ENCODE assay signal across 14 cellular contexts in genomic region chr11:70255717-70256116, GRCh38. TPM values are rescaled to one million over a fixed set of nuclear protein-coding genes. Genes with fewer than 3 reads are reported as not detected.
A peak's percentile ranks its signal among the peaks of the same experiment; 100 is the strongest.
DNase-seq lines count a peak whose midpoint lies in the region; ATAC-seq and TF ChIP-seq lines count a peak whose summit lies in the region.
"Had no signal": no experiment of that assay in that cellular context is flagged by ENCODE, and none has a peak within 500 bp of the region (broad histone marks: within the 10 kb centered on the region; RNA-seq: fewer than 3 reads in every experiment).

No MANE protein-coding gene starts in this region.

- H3K4me1 ChIP-seq in HEK293 (ENCODE audit: control insufficient read depth, insufficient read depth, low read length): no peaks in the 10 kb centered on the region
- H3K4me1 ChIP-seq: Peyer's patch had no signal

- no peak overlapping the region for H3K4me3 Mint-ChIP-seq in activated T-helper 17 cell treated with anti-CD3 and anti-CD28 coated beads, Interleukin-2, amount 50 U/mL, for 72 hours

- no peak overlapping the region for H3K27ac Mint-ChIP-seq in activated T-helper 17 cell treated with anti-CD3 and anti-CD28 coated beads, Interleukin-2, amount 50 U/mL, for 72 hours

- POLR2A ChIA-PET in HEK293 (lab: Yijun Ruan, JAX): interaction anchor here (0.6 kb wide), 1 partner anchor 1831 kb away, joined by 6 read pairs; no protein-coding TSS in a partner anchor

- DNase-seq in NCI-H526 treated with DMSO at 0.1 percent for 48 hours (lab: John Stamatoyannopoulos, UW) (peak; percentile 23), NCI-H526 (lab: John Stamatoyannopoulos, UW) (no peak), WERI-Rb-1 (no peak), omental fat pad (ENCODE audit: low spot score) (no peak)
- no peak for DNase-seq in stimulated activated CD4-positive, alpha-beta T cell treated with anti-CD3 and anti-CD28 coated beads, Interleukin-4, amount 100 ng/mL, for 1 hour
- DNase-seq: COR-L47, GOT3, NCI-H2081 treated with DMSO at 0.1 percent for 48 hours, Peyer's patch, Right ventricle myocardium superior had no signal

- H3K36me3 Mint-ChIP-seq in activated T-helper 17 cell treated with anti-CD3 and anti-CD28 coated beads, Interleukin-2, amount 50 U/mL, for 72 hours (ENCODE audit: low read depth): no peaks in the 10 kb centered on the region

- no peak overlapping the region for H3K27ac ChIP-seq in HEK293 (ENCODE audit: extremely low read depth, low read depth, low read length)
- H3K27ac ChIP-seq in WERI-Rb-1: no peak overlapping the region
- H3K27ac ChIP-seq: Peyer's patch, SK-N-MC had no signal

- CTCF ChIA-PET in HEK293 (lab: Yijun Ruan, JAX): interaction anchor here (0.6 kb wide), 1 partner anchor 344 kb away, joined by 3 read pairs; no protein-coding TSS in a partner anchor

- H3K9me3 ChIP-seq in HEK293 (ENCODE audit: control insufficient read depth, insufficient read depth, low read depth, low read length): no peaks in the 10 kb centered on the region
- H3K9me3 ChIP-seq in WERI-Rb-1 (ENCODE audit: severe bottlenecking): no peaks in the 10 kb centered on the region
- H3K9me3 ChIP-seq: Peyer's patch had no signal

- peaks cover 7% of the 10 kb centered on the region for H3K27me3 Mint-ChIP-seq in activated T-helper 17 cell treated with anti-CD3 and anti-CD28 coated beads, Interleukin-2, amount 50 U/mL, for 72 hours

- H3K4me3 ChIP-seq in HEK293 (ENCODE audit: low read depth, low read length) (no peak overlapping the region), WERI-Rb-1 (ENCODE audit: low read depth, low read length) (peak overlapping the region; percentile 5; the same call in 1 of the 2 replicates)
- H3K4me3 ChIP-seq: Peyer's patch, SK-N-MC had no signal

- no peaks in the 10 kb centered on the region for H3K9me3 Mint-ChIP-seq in activated T-helper 17 cell treated with anti-CD3 and anti-CD28 coated beads, Interleukin-2, amount 50 U/mL, for 72 hours

- ATAC-seq in omental fat pad (ENCODE audit: low FRiP score) (peak; percentile 45), GM21390 (IDR thresholded peaks at IDR 0.05; ENCODE audit: unreplicated experiment) (no peak)
- ATAC-seq in activated T-helper 17 cell treated with anti-CD3 and anti-CD28 coated beads, Interleukin-2, amount 50 U/mL, for 72 hours (replicated peaks): no peak

- TF ChIP-seq CTCF in HEK293 (tag by site-specific recombination; IDR thresholded peaks at IDR 0.05) (no peak), WERI-Rb-1 (IDR thresholded peaks at IDR 0.05; ENCODE audit: low read depth, low read length) (no peak), omental fat pad (IDR thresholded peaks at IDR 0.05) (no peak)

- no peaks in the 10 kb centered on the region for H3K4me1 Mint-ChIP-seq in activated T-helper 17 cell treated with anti-CD3 and anti-CD28 coated beads, Interleukin-2, amount 50 U/mL, for 72 hours

- no peaks in the 10 kb centered on the region for H3K27me3 ChIP-seq in WERI-Rb-1 (ENCODE audit: insufficient read depth, low read depth, severe bottlenecking)
- H3K27me3 ChIP-seq: Peyer's patch had no signal

- H3K36me3 ChIP-seq in HEK293 (ENCODE audit: control insufficient read depth in 2 of 2, insufficient read depth in 1 of 2, low read length in 2 of 2): no peaks in the 10 kb centered on the region
- H3K36me3 ChIP-seq in WERI-Rb-1: no peaks in the 10 kb centered on the region
- H3K36me3 ChIP-seq: Peyer's patch had no signal

TF ChIP-seq in HEK293, 187 proteins besides CTCF, POLR2A, EP300 and RAD21:
- 0 out of 2 replicates have a peak, but pooled peaks have one; percentile 18 for TF ChIP-seq ZBTB17 (tag by site-specific recombination; IDR thresholded peaks at IDR 0.05)
- no peak for TF ChIP-seq ZNF768 (tag by site-specific recombination; IDR thresholded peaks at IDR 0.05)

RNA-seq across cellular contexts. Expression of gene PPFIA1, which starts 14.8 kb away (rescaled TPM):
- total RNA-seq in omental fat pad: 100 to 1,000 TPM in 1 of 4 donors, 10 to 100 TPM in 3; 58.3 to 119 (median 84.7) TPM
- 10 to 100 TPM; 34.0 to 44.5 TPM for total RNA-seq in activated T-helper 17 cell treated with anti-CD3 and anti-CD28 coated beads, Interleukin-2, amount 50 U/mL, for 72 hours

RNA-seq across cellular contexts. Expression of gene FADD, which starts 52.6 kb away (rescaled TPM):
- 10 to 100 TPM; 18.4 to 30.1 (median 22.6) TPM for total RNA-seq in omental fat pad
- total RNA-seq in activated T-helper 17 cell treated with anti-CD3 and anti-CD28 coated beads, Interleukin-2, amount 50 U/mL, for 72 hours: 10 to 100 TPM; 25.5 to 37.1 TPM
